9 cellular contexts compared by ENCODE assay signal in the genomic region with DNA sequence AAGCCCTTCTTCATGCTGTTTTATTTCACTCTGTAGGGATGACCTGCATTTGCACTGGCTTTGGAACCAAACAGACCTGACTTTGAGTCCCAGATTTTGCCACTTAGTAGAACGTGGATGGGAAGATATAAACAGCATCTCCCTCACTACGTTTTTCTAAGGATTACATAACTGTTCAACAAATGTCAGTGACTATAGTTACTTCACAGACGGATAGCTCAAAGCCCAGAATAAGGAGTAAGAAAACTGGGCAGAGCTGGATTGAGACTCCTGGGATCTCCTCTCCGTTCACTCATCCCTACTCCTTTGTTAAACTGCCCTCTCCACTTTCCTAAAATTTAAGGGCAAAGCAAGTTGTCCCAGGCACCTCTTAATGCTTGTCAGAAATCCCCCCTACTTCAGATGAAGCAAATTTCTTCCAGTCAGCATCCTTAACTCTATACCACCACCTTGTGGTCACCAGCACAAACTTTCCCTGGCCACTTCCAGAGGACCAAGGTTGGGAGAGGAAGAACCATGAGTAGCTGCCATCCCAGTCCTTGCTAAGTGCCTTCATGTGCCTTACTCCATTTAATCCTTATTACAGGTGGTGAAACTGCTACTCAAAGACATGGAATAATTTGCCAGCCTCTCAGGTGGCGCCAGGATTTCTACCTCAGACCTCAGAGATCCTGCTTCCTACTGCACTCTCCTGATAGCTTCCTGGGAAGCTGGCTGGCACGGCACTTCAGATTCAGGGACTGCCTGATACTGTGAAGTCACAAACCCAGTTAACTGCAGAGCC. TPM values are rescaled to one million over a fixed set of nuclear protein-coding genes. Genes with fewer than 3 reads are reported as not detected.
DNase-seq lines count a peak whose midpoint lies in the region; ATAC-seq, FAIRE-seq and TF ChIP-seq lines count a peak whose summit lies in the region.
"Had no signal": no experiment of that assay in that cellular context is flagged by ENCODE, and none has a peak within 500 bp of the region (broad histone marks: within the 10 kb centered on the region; RNA-seq: fewer than 3 reads in every experiment).

No MANE protein-coding gene starts in this region.

- TF ChIP-seq POLR2A in gastroesophageal sphincter (IDR thresholded peaks at IDR 0.05) = no peak

- no peaks in the 10 kb centered on the region for H3K9me3 Mint-ChIP-seq in CD14-positive monocyte
- no peaks in the 10 kb centered on the region for H3K9me3 Mint-ChIP-seq in activated CD8-positive, alpha-beta T cell treated with anti-CD3 and anti-CD28 coated beads, Interleukin-2, amount 10 ng/mL, durations not matched to agents 7 days and 5 days (ENCODE audit: insufficient read depth)

- H3K36me3 ChIP-seq in gastroesophageal sphincter = peaks cover 5 to 30% of the 10 kb centered on the region in 2 donors

- CTCF ChIA-PET in activated CD8-positive, alpha-beta T cell treated with anti-CD3 and anti-CD28 coated beads, Interleukin-2, amount 10 ng/mL, durations not matched to agents 7 days and 5 days (lab: Charles Lee) = interaction anchor here (0.6 to 5.1 kb wide), 19 partner anchors 10 to 96 kb away, joined by 3 to 65 read pairs (median 4); a partner anchor contains a TSS

- FAIRE-seq in GM18507 (lab: Jason Lieb, UNC) = peak; percentile 73

- no peaks in the 10 kb centered on the region for H3K27me3 ChIP-seq in gastroesophageal sphincter

- no peak overlapping the region for H3K4me3 ChIP-seq in gastroesophageal sphincter
- H3K4me3 ChIP-seq: SK-N-MC had no signal

- TF ChIP-seq CTCF in CD14-positive monocyte (IDR thresholded peaks at IDR 0.05) (peak; percentile 82), gastroesophageal sphincter (IDR thresholded peaks at IDR 0.05) (peak in 3 of 4 experiments; percentile 79 to 87 (median 81))

- H3K36me3 Mint-ChIP-seq in CD14-positive monocyte = peaks cover 19 to 32% of the 10 kb centered on the region in 2 donors
- H3K36me3 Mint-ChIP-seq in activated CD8-positive, alpha-beta T cell treated with anti-CD3 and anti-CD28 coated beads, Interleukin-2, amount 10 ng/mL, durations not matched to agents 7 days and 5 days (ENCODE audit: low read depth) = peaks cover 17% of the 10 kb centered on the region

- H3K9me3 ChIP-seq in gastroesophageal sphincter = no peaks in the 10 kb centered on the region

- peaks cover 3 to 45% (median 10%) of the 10 kb centered on the region in 3 donors for H3K4me1 ChIP-seq in gastroesophageal sphincter

- no peak overlapping the region for H3K4me3 Mint-ChIP-seq in CD14-positive monocyte
- H3K4me3 Mint-ChIP-seq in activated CD8-positive, alpha-beta T cell treated with anti-CD3 and anti-CD28 coated beads, Interleukin-2, amount 10 ng/mL, durations not matched to agents 7 days and 5 days = no peak overlapping the region

- intact Hi-C loops in CD14-positive monocyte (cut with micrococcal nuclease) = loop anchor here (2.0 kb wide), 1 partner anchor 53 kb away; no protein-coding TSS in a partner anchor

- H3K4me1 Mint-ChIP-seq in CD14-positive monocyte = peaks cover 14% of the 10 kb centered on the region
- no peaks in the 10 kb centered on the region for H3K4me1 Mint-ChIP-seq in activated CD8-positive, alpha-beta T cell treated with anti-CD3 and anti-CD28 coated beads, Interleukin-2, amount 10 ng/mL, durations not matched to agents 7 days and 5 days (ENCODE audit: low read depth)

- H3K27me3 Mint-ChIP-seq in CD14-positive monocyte (ENCODE audit: low read depth in 3 of 3) = peaks cover 2 to 4% (median 2%) of the 10 kb centered on the region in 3 donors
- H3K27me3 Mint-ChIP-seq in activated CD8-positive, alpha-beta T cell treated with anti-CD3 and anti-CD28 coated beads, Interleukin-2, amount 10 ng/mL, durations not matched to agents 7 days and 5 days (ENCODE audit: low read depth) = no peaks in the 10 kb centered on the region

- peak overlapping the region; percentile 15 to 75 (median 58) for H3K27ac ChIP-seq in gastroesophageal sphincter
- H3K27ac ChIP-seq: SK-N-MC had no signal

- POLR2A ChIA-PET in activated CD8-positive, alpha-beta T cell treated with anti-CD3 and anti-CD28 coated beads, Interleukin-2, amount 10 ng/mL, durations not matched to agents 7 days and 5 days (lab: Charles Lee) = interaction anchor here (0.6 to 0.9 kb wide), 4 partner anchors 34 to 40 kb away, joined by 3 to 4 read pairs (median 3); a partner anchor contains a TSS

- TF ChIP-seq EP300 in gastroesophageal sphincter (IDR thresholded peaks at IDR 0.05) = no peak

- WGBS in gastroesophageal sphincter (ENCODE audit: low coverage in 1 of 2), 2 donors = 10 to 24% methylated on average over 5 to 6 of the region's 6 CpGs

- peak; percentile 47 for ATAC-seq in activated CD8-positive, alpha-beta T cell treated with anti-CD3 and anti-CD28 coated beads, Interleukin-2, amount 10 ng/mL, durations not matched to agents 7 days and 5 days
- ATAC-seq in gastroesophageal sphincter (peak; percentile 76), GM19351 (IDR thresholded peaks at IDR 0.05; ENCODE audit: unreplicated experiment) (no peak), HG02623 (IDR thresholded peaks at IDR 0.05; ENCODE audit: unreplicated experiment) (no peak)

- H3K27ac Mint-ChIP-seq in CD14-positive monocyte = peak overlapping the region in 3 of 7 donors; percentile 13 to 36 (median 15)
- H3K27ac Mint-ChIP-seq in activated CD8-positive, alpha-beta T cell treated with anti-CD3 and anti-CD28 coated beads, Interleukin-2, amount 10 ng/mL, durations not matched to agents 7 days and 5 days = no peak overlapping the region

- DNase-seq in CD14-positive monocyte (ENCODE audit: low spot score) (no peak), GM18507 (ENCODE audit: extremely low spot score, insufficient read length, low read depth) (peak; percentile 28), NCI-H2171 (lab: John Stamatoyannopoulos, UW) (peak; percentile 19), occipital lobe (lab: John Stamatoyannopoulos, UW) (peak; percentile 64)
- DNase-seq in activated CD8-positive, alpha-beta T cell treated with anti-CD3 and anti-CD28 coated beads, Interleukin-2, amount 10 ng/mL, durations not matched to agents 7 days and 5 days = peak; percentile 34

RNA-seq across cellular contexts. Expression of a gene that starts 38.4 kb away (rescaled TPM):
- 100 to 1,000 TPM in 1 of 2 donors, 1 to 10 TPM in 1; 8.4 to 105 TPM for polyA plus RNA-seq in CD14-positive monocyte
- total RNA-seq in activated CD8-positive, alpha-beta T cell treated with anti-CD3 and anti-CD28 coated beads, Interleukin-2, amount 10 ng/mL, durations not matched to agents 7 days and 5 days = 10 to 100 TPM in 1 of 2 experiments, 1 to 10 TPM in 1; 8.9 to 10.1 TPM
- total RNA-seq in gastroesophageal sphincter (10 to 100 TPM; 12.0 to 37.3 (median 15.6) TPM), occipital lobe (2.8 TPM)

RNA-seq across cellular contexts. Expression of a gene that starts 39.4 kb away (rescaled TPM):
- polyA plus RNA-seq in CD14-positive monocyte = 10 to 100 TPM; 61.6 to 71.4 TPM
- total RNA-seq in activated CD8-positive, alpha-beta T cell treated with anti-CD3 and anti-CD28 coated beads, Interleukin-2, amount 10 ng/mL, durations not matched to agents 7 days and 5 days = 10 to 100 TPM; 92.7 to 93.3 TPM
- total RNA-seq in gastroesophageal sphincter = 100 to 1,000 TPM; 108 to 163 (median 127) TPM
- total RNA-seq in occipital lobe = 63.3 TPM

Comparison
In these comparisons a context has a peak if more than half of its experiments do, and no peak if none do; other contexts are left out.
1. ATAC-seq: peak in activated CD8-positive, alpha-beta T cell treated with anti-CD3 and anti-CD28 coated beads, Interleukin-2, amount 10 ng/mL, durations not matched to agents 7 days and 5 days (single experiment) and gastroesophageal sphincter (single experiment); none in GM19351 (single experiment) and HG02623 (single experiment).